ENCODE assay signal across 23 cellular contexts in genomic region chr1:53395671-53396215, GRCh38.
DNase-seq lines count a peak whose midpoint lies in the region; ATAC-seq and TF ChIP-seq lines count a peak whose summit lies in the region.
"Had no signal": no experiment of that assay in that cellular context is flagged by ENCODE, and none has a peak within 500 bp of the region (broad histone marks: within the 10 kb centered on the region; RNA-seq: fewer than 3 reads in every experiment).

No MANE protein-coding gene starts in this region.

- no peak for ATAC-seq in GM23338
- no peak for ATAC-seq in activated CD8-positive, alpha-beta T cell treated with anti-CD3 and anti-CD28 coated beads, Interleukin-2, amount 10 ng/mL, durations not matched to agents 7 days and 5 days
- no peak for ATAC-seq in GM18519 (IDR thresholded peaks at IDR 0.05; ENCODE audit: low FRiP score, unreplicated experiment)
- ATAC-seq: A549 had no signal

- CTCF ChIA-PET in activated CD8-positive, alpha-beta T cell treated with anti-CD3 and anti-CD28 coated beads, Interleukin-2, amount 10 ng/mL, durations not matched to agents 7 days and 5 days (lab: Charles Lee): interaction anchor here (1.5 to 9.2 kb wide), 4 partner anchors 9 to 118 kb away, joined by 5 to 167 read pairs (median 24); no protein-coding TSS in a partner anchor

- no peak overlapping the region for H3K4me3 Mint-ChIP-seq in GM23338
- H3K4me3 Mint-ChIP-seq in activated CD8-positive, alpha-beta T cell treated with anti-CD3 and anti-CD28 coated beads, Interleukin-2, amount 10 ng/mL, durations not matched to agents 7 days and 5 days: no peak overlapping the region
- H3K4me3 Mint-ChIP-seq: activated B cell treated with CpG ODN at 0.5 μM for 24 hours; activated CD4-positive, alpha-beta memory T cell treated with anti-CD3 and anti-CD28 coated beads for 36 hours; activated T-cell treated with anti-CD3 and anti-CD28 coated beads, Interleukin-2, amount 50 U/mL, for 24 hours; B cell; dendritic cell treated with granulocyte-macrophage colony-stimulating factor and Interleukin-4, amounts not matched to agents 40 ng/mL and 50 ng/mL, for 4 days had no signal

- H3K9me3 Mint-ChIP-seq in GM23338: no peaks in the 10 kb centered on the region
- H3K9me3 Mint-ChIP-seq in activated CD8-positive, alpha-beta T cell treated with anti-CD3 and anti-CD28 coated beads, Interleukin-2, amount 10 ng/mL, durations not matched to agents 7 days and 5 days (ENCODE audit: insufficient read depth): no peaks in the 10 kb centered on the region
- H3K9me3 Mint-ChIP-seq: activated B cell treated with CpG ODN at 0.5 μM for 24 hours; activated CD4-positive, alpha-beta memory T cell treated with anti-CD3 and anti-CD28 coated beads for 36 hours; activated T-cell treated with anti-CD3 and anti-CD28 coated beads, Interleukin-2, amount 50 U/mL, for 24 hours; dendritic cell treated with granulocyte-macrophage colony-stimulating factor and Interleukin-4, amounts not matched to agents 40 ng/mL and 50 ng/mL, for 4 days had no signal

- DNase-seq in NCI-H526 (lab: John Stamatoyannopoulos, UW) (peak; percentile 15 to 33), NCI-H526 treated with DMSO at 0.1 percent for 48 hours (lab: John Stamatoyannopoulos, UW) (no peak), GM23338 (ENCODE audit: low spot score) (no peak), NCI-H510A (lab: John Stamatoyannopoulos, UW) (peak; percentile 25), mesenteric fat pad (ENCODE audit: low spot score) (peak; percentile 78), anterior cingulate cortex (lab: John Stamatoyannopoulos, UW) (no peak)
- no peak for DNase-seq in activated CD8-positive, alpha-beta T cell treated with anti-CD3 and anti-CD28 coated beads, Interleukin-2, amount 10 ng/mL, durations not matched to agents 7 days and 5 days
- DNase-seq: activated B cell treated with CpG ODN at 0.5 μM for 24 hours; activated CD4-positive, alpha-beta memory T cell treated with anti-CD3 and anti-CD28 coated beads for 36 hours; activated naive CD4-positive, alpha-beta T cell treated with anti-CD3 and anti-CD28 coated beads, Interleukin-2, amount 50 U/mL, for 16 hours; activated T-cell treated with anti-CD3 and anti-CD28 coated beads, Interleukin-2, amount 50 U/mL, for 24 hours; DND-41; glutamatergic neuron; kidney glomerular epithelial cell; nucleus accumbens; T-helper 9 cell; trophoblast cell had no signal

- no peaks in the 10 kb centered on the region for H3K36me3 Mint-ChIP-seq in GM23338 (ENCODE audit: low read depth)
- no peaks in the 10 kb centered on the region for H3K36me3 Mint-ChIP-seq in activated CD8-positive, alpha-beta T cell treated with anti-CD3 and anti-CD28 coated beads, Interleukin-2, amount 10 ng/mL, durations not matched to agents 7 days and 5 days (ENCODE audit: low read depth)
- H3K36me3 Mint-ChIP-seq: activated CD4-positive, alpha-beta memory T cell treated with anti-CD3 and anti-CD28 coated beads for 36 hours had no signal

- no peak overlapping the region for H3K27ac Mint-ChIP-seq in GM23338
- no peak overlapping the region for H3K27ac Mint-ChIP-seq in activated CD8-positive, alpha-beta T cell treated with anti-CD3 and anti-CD28 coated beads, Interleukin-2, amount 10 ng/mL, durations not matched to agents 7 days and 5 days
- H3K27ac Mint-ChIP-seq: activated B cell treated with CpG ODN at 0.5 μM for 24 hours; activated CD4-positive, alpha-beta memory T cell treated with anti-CD3 and anti-CD28 coated beads for 36 hours; activated T-cell treated with anti-CD3 and anti-CD28 coated beads, Interleukin-2, amount 50 U/mL, for 24 hours; B cell; dendritic cell treated with granulocyte-macrophage colony-stimulating factor and Interleukin-4, amounts not matched to agents 40 ng/mL and 50 ng/mL, for 4 days had no signal

- POLR2A ChIA-PET in activated CD8-positive, alpha-beta T cell treated with anti-CD3 and anti-CD28 coated beads, Interleukin-2, amount 10 ng/mL, durations not matched to agents 7 days and 5 days (lab: Charles Lee): no interaction called here

- no peaks in the 10 kb centered on the region for H3K36me3 ChIP-seq in GM23338 (ENCODE audit: insufficient read depth)

- no peak for TF ChIP-seq CTCF in GM23338 (conservative IDR thresholded peaks at IDR 0.05; ENCODE audit: low read depth in 2 of 2)

- peaks cover 40% of the 10 kb centered on the region for H3K4me1 ChIP-seq in GM23338 (ENCODE audit: insufficient read depth)
- H3K4me1 ChIP-seq: A549 had no signal

- no peaks in the 10 kb centered on the region for H4K20me1 ChIP-seq in GM23338 (replicated peaks; ENCODE audit: insufficient read depth)

- peak overlapping the region; percentile 91; the same call in 1 of the 2 replicates for H2AFZ ChIP-seq in GM23338

- no peak overlapping the region for H3K4me2 ChIP-seq in GM23338
- H3K4me2 ChIP-seq: A549, SK-N-SH had no signal

- peaks cover 16% of the 10 kb centered on the region for H3K27me3 Mint-ChIP-seq in GM23338 (ENCODE audit: insufficient read depth, low read depth, poor library complexity)
- peaks cover 3% of the 10 kb centered on the region for H3K27me3 Mint-ChIP-seq in activated CD8-positive, alpha-beta T cell treated with anti-CD3 and anti-CD28 coated beads, Interleukin-2, amount 10 ng/mL, durations not matched to agents 7 days and 5 days (ENCODE audit: low read depth)
- H3K27me3 Mint-ChIP-seq: activated CD4-positive, alpha-beta memory T cell treated with anti-CD3 and anti-CD28 coated beads for 36 hours; activated T-cell treated with anti-CD3 and anti-CD28 coated beads, Interleukin-2, amount 50 U/mL, for 24 hours; B cell had no signal

- no peak overlapping the region for H3K4me3 ChIP-seq in GM23338
- H3K4me3 ChIP-seq: A549, lung had no signal

- H3K27ac ChIP-seq in GM23338 (ENCODE audit: low read depth): no peak overlapping the region
- H3K27ac ChIP-seq: A549 had no signal

- peaks cover 53% of the 10 kb centered on the region for H3K4me1 Mint-ChIP-seq in GM23338
- peaks cover 6% of the 10 kb centered on the region for H3K4me1 Mint-ChIP-seq in activated CD8-positive, alpha-beta T cell treated with anti-CD3 and anti-CD28 coated beads, Interleukin-2, amount 10 ng/mL, durations not matched to agents 7 days and 5 days (ENCODE audit: low read depth)

- H3K9me2 ChIP-seq in GM23338 (ENCODE audit: insufficient read depth): no peaks in the 10 kb centered on the region
- H3K9me2 ChIP-seq: SK-N-SH had no signal

- H3F3A ChIP-seq in GM23338 (replicated peaks; ENCODE audit: low read depth): 0 out of 2 replicates have a peak, but pooled peaks cover 6% of the 10 kb centered on the region

- no peaks in the 10 kb centered on the region for H3K79me2 ChIP-seq in GM23338 (replicated peaks; ENCODE audit: insufficient read depth)

- H3K27me3 ChIP-seq in GM23338 (ENCODE audit: insufficient read depth): no peaks in the 10 kb centered on the region

TF ChIP-seq in GM23338, 12 proteins besides CTCF, POLR2A, EP300 and RAD21:
- no peak for TF ChIP-seq JUNB (IDR thresholded peaks at IDR 0.05; ENCODE audit: unreplicated experiment)

Comparison
In these comparisons a context has a peak if more than half of its experiments do, and no peak if none do; other contexts are left out.
1. DNase-seq: peak in NCI-H526 (2 of 2), NCI-H510A (single experiment) and mesenteric fat pad (single experiment); none in NCI-H526 treated with DMSO at 0.1 percent for 48 hours (single experiment), GM23338 (single experiment), activated CD8-positive, alpha-beta T cell treated with anti-CD3 and anti-CD28 coated beads, Interleukin-2, amount 10 ng/mL, durations not matched to agents 7 days and 5 days (single experiment) and anterior cingulate cortex (0 of 58).